1 cellular context compared by ENCODE assay signal in the genomic region with DNA sequence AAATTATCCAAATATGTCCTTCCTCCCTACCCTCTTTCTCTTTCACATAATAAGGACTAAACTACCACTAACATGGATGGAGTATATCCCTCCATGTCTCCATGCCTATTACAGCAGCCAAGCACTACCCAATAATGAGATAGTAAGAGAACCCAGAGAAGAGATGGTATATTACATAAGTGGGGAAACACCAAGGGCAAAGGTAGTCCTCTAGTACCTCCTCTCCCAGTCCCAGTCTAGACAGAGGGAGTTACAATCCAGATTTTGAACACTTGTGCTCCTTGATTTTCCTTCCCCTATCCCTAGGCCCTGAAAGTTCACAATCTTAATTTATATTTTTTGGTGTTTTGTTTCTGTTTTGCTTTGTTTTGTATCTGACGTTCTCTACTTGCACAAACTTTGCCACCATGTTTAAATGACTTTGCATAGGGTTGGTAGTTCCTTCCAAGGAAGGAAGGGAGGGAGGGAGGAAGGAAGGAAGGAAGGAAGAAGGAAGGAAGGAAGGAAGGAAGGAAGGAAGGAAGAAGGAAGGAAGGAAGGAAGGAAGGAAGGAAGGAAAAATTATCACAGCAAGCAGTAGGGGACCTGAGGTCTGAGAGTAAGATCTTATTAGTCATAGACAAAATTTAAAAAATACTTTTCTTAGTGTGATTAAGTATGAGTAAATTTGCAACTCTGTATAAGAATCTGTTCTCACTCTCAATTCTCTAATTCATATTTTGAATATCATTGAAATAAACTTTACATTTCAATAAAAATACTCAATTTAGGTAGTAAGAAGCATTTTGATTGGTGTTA.
TF ChIP-seq lines count a peak whose summit lies in the region.

No MANE protein-coding gene starts in this region.

TF ChIP-seq in WTC11, 78 proteins besides CTCF, POLR2A, EP300 and RAD21 (continued from another document):
- TF ChIP-seq, protein P1, sequence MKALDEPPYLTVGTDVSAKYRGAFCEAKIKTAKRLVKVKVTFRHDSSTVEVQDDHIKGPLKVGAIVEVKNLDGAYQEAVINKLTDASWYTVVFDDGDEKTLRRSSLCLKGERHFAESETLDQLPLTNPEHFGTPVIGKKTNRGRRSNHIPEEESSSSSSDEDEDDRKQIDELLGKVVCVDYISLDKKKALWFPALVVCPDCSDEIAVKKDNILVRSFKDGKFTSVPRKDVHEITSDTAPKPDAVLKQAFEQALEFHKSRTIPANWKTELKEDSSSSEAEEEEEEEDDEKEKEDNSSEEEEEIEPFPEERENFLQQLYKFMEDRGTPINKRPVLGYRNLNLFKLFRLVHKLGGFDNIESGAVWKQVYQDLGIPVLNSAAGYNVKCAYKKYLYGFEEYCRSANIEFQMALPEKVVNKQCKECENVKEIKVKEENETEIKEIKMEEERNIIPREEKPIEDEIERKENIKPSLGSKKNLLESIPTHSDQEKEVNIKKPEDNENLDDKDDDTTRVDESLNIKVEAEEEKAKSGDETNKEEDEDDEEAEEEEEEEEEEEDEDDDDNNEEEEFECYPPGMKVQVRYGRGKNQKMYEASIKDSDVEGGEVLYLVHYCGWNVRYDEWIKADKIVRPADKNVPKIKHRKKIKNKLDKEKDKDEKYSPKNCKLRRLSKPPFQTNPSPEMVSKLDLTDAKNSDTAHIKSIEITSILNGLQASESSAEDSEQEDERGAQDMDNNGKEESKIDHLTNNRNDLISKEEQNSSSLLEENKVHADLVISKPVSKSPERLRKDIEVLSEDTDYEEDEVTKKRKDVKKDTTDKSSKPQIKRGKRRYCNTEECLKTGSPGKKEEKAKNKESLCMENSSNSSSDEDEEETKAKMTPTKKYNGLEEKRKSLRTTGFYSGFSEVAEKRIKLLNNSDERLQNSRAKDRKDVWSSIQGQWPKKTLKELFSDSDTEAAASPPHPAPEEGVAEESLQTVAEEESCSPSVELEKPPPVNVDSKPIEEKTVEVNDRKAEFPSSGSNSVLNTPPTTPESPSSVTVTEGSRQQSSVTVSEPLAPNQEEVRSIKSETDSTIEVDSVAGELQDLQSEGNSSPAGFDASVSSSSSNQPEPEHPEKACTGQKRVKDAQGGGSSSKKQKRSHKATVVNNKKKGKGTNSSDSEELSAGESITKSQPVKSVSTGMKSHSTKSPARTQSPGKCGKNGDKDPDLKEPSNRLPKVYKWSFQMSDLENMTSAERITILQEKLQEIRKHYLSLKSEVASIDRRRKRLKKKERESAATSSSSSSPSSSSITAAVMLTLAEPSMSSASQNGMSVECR (CRISPR knock-in tag; IDR thresholded peaks at IDR 0.05; ENCODE audit: borderline replicate concordance), result no peak
- TF ChIP-seq FOXP1 (CRISPR knock-in tag; IDR thresholded peaks at IDR 0.05; ENCODE audit: borderline replicate concordance) (no peak), TP53 (CRISPR knock-in tag; IDR thresholded peaks at IDR 0.05) (no peak), CREB1 (CRISPR knock-in tag; IDR thresholded peaks at IDR 0.05) (no peak), ZNF423 (CRISPR knock-in tag; IDR thresholded peaks at IDR 0.05) (no peak), NFE2L1 (CRISPR knock-in tag; IDR thresholded peaks at IDR 0.05) (no peak), ZNF121 (CRISPR knock-in tag; IDR thresholded peaks at IDR 0.05) (no peak), ZNF138 (CRISPR knock-in tag; conservative IDR thresholded peaks at IDR 0.05) (no peak)
- TF ChIP-seq, protein P2, sequence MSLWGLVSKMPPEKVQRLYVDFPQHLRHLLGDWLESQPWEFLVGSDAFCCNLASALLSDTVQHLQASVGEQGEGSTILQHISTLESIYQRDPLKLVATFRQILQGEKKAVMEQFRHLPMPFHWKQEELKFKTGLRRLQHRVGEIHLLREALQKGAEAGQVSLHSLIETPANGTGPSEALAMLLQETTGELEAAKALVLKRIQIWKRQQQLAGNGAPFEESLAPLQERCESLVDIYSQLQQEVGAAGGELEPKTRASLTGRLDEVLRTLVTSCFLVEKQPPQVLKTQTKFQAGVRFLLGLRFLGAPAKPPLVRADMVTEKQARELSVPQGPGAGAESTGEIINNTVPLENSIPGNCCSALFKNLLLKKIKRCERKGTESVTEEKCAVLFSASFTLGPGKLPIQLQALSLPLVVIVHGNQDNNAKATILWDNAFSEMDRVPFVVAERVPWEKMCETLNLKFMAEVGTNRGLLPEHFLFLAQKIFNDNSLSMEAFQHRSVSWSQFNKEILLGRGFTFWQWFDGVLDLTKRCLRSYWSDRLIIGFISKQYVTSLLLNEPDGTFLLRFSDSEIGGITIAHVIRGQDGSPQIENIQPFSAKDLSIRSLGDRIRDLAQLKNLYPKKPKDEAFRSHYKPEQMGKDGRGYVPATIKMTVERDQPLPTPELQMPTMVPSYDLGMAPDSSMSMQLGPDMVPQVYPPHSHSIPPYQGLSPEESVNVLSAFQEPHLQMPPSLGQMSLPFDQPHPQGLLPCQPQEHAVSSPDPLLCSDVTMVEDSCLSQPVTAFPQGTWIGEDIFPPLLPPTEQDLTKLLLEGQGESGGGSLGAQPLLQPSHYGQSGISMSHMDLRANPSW (CRISPR knock-in tag; conservative IDR thresholded peaks at IDR 0.05; ENCODE audit: low read depth), result no peak
- TF ChIP-seq, protein P3, sequence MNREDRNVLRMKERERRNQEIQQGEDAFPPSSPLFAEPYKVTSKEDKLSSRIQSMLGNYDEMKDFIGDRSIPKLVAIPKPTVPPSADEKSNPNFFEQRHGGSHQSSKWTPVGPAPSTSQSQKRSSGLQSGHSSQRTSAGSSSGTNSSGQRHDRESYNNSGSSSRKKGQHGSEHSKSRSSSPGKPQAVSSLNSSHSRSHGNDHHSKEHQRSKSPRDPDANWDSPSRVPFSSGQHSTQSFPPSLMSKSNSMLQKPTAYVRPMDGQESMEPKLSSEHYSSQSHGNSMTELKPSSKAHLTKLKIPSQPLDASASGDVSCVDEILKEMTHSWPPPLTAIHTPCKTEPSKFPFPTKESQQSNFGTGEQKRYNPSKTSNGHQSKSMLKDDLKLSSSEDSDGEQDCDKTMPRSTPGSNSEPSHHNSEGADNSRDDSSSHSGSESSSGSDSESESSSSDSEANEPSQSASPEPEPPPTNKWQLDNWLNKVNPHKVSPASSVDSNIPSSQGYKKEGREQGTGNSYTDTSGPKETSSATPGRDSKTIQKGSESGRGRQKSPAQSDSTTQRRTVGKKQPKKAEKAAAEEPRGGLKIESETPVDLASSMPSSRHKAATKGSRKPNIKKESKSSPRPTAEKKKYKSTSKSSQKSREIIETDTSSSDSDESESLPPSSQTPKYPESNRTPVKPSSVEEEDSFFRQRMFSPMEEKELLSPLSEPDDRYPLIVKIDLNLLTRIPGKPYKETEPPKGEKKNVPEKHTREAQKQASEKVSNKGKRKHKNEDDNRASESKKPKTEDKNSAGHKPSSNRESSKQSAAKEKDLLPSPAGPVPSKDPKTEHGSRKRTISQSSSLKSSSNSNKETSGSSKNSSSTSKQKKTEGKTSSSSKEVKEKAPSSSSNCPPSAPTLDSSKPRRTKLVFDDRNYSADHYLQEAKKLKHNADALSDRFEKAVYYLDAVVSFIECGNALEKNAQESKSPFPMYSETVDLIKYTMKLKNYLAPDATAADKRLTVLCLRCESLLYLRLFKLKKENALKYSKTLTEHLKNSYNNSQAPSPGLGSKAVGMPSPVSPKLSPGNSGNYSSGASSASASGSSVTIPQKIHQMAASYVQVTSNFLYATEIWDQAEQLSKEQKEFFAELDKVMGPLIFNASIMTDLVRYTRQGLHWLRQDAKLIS (CRISPR knock-in tag; IDR thresholded peaks at IDR 0.05; ENCODE audit: borderline replicate concordance), result no peak
